Comparison of ENCODE assay signal across 2 cellular contexts in the genomic region with DNA sequence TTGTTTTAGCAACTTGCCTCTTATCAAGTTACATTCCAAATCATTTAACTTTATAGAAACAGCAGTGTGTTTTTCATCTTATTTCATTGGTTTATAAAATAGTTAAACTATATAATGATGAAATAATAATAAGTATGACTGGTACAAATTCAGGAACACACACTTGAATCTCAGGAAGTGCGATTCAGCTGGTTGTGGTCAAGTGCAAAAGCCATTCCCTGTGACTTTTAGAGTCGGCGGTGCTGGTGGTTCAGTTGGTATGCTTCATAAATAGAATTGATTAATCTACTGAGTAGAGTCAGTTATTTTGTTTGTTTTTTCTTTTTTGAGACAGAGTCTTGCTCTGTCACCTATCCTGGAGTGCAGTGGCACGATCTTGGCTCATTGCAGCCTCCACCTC.
TF ChIP-seq lines count a peak whose summit lies in the region.

No MANE protein-coding gene starts in this region.

TF ChIP-seq in HEK293, 187 proteins besides CTCF, POLR2A, EP300 and RAD21:
- 0 out of 2 replicates have a peak, but pooled peaks have one; percentile 7 for TF ChIP-seq ZNF280D (tag by site-specific recombination; IDR thresholded peaks at IDR 0.05)
- TF ChIP-seq ZNF776 (tag by site-specific recombination; IDR thresholded peaks at IDR 0.05; ENCODE audit: borderline replicate concordance) = no peak
- no peak for TF ChIP-seq ZNF626 (tag by site-specific recombination; IDR thresholded peaks at IDR 0.05)
- TF ChIP-seq, protein P1, sequence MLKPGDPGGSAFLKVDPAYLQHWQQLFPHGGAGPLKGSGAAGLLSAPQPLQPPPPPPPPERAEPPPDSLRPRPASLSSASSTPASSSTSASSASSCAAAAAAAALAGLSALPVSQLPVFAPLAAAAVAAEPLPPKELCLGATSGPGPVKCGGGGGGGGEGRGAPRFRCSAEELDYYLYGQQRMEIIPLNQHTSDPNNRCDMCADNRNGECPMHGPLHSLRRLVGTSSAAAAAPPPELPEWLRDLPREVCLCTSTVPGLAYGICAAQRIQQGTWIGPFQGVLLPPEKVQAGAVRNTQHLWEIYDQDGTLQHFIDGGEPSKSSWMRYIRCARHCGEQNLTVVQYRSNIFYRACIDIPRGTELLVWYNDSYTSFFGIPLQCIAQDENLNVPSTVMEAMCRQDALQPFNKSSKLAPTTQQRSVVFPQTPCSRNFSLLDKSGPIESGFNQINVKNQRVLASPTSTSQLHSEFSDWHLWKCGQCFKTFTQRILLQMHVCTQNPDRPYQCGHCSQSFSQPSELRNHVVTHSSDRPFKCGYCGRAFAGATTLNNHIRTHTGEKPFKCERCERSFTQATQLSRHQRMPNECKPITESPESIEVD (tag by site-specific recombination; IDR thresholded peaks at IDR 0.05) = 0 out of 2 replicates have a peak, but pooled peaks have one; percentile 15
- TF ChIP-seq, protein P2, sequence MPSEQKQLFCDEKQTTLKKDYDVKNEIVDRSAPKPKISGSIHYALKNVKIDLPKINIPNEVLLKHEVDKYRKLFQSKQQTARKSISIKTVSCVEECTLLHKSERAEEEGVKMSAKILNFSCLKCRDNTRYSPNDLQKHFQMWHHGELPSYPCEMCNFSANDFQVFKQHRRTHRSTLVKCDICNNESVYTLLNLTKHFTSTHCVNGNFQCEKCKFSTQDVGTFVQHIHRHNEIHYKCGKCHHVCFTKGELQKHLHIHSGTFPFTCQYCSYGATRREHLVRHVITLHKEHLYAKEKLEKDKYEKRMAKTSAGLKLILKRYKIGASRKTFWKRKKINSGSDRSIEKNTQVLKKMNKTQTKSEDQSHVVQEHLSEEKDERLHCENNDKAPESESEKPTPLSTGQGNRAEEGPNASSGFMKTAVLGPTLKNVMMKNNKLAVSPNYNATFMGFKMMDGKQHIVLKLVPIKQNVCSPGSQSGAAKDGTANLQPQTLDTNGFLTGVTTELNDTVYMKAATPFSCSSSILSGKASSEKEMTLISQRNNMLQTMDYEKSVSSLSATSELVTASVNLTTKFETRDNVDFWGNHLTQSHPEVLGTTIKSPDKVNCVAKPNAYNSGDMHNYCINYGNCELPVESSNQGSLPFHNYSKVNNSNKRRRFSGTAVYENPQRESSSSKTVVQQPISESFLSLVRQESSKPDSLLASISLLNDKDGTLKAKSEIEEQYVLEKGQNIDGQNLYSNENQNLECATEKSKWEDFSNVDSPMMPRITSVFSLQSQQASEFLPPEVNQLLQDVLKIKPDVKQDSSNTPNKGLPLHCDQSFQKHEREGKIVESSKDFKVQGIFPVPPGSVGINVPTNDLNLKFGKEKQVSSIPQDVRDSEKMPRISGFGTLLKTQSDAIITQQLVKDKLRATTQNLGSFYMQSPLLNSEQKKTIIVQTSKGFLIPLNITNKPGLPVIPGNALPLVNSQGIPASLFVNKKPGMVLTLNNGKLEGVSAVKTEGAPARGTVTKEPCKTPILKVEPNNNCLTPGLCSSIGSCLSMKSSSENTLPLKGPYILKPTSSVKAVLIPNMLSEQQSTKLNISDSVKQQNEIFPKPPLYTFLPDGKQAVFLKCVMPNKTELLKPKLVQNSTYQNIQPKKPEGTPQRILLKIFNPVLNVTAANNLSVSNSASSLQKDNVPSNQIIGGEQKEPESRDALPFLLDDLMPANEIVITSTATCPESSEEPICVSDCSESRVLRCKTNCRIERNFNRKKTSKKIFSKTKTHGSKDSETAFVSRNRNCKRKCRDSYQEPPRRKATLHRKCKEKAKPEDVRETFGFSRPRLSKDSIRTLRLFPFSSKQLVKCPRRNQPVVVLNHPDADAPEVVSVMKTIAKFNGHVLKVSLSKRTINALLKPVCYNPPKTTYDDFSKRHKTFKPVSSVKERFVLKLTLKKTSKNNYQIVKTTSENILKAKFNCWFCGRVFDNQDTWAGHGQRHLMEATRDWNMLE (tag by site-specific recombination; conservative IDR thresholded peaks at IDR 0.05; ENCODE audit: low read depth) = no peak

TF ChIP-seq in K562, 482 proteins besides CTCF, POLR2A, EP300 and RAD21:
- TF ChIP-seq KAT2B (IDR thresholded peaks at IDR 0.05; ENCODE audit: low read depth, low read length) (no peak), ZNF507 (tag; conservative IDR thresholded peaks at IDR 0.05) (peak; percentile 34; the same call in 1 of the 2 replicates), TCFL5 (CRISPR knock-in tag; conservative IDR thresholded peaks at IDR 0.05) (no peak), GABPB1 (CRISPR knock-in tag; IDR thresholded peaks at IDR 0.05) (no peak)
- TF ChIP-seq, protein P3, sequence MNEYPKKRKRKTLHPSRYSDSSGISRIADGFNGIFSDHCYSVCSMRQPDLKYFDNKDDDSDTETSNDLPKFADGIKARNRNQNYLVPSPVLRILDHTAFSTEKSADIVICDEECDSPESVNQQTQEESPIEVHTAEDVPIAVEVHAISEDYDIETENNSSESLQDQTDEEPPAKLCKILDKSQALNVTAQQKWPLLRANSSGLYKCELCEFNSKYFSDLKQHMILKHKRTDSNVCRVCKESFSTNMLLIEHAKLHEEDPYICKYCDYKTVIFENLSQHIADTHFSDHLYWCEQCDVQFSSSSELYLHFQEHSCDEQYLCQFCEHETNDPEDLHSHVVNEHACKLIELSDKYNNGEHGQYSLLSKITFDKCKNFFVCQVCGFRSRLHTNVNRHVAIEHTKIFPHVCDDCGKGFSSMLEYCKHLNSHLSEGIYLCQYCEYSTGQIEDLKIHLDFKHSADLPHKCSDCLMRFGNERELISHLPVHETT (CRISPR knock-in tag; conservative IDR thresholded peaks at IDR 0.05 in 1 of 2, IDR thresholded peaks at IDR 0.05 in 1 of 2) = no peak
